ENCODE assay signal across 17 cellular contexts in genomic region chr9:70455993-70456704, GRCh38. TPM values are rescaled to one million over a fixed set of nuclear protein-coding genes. Genes with fewer than 3 reads are reported as not detected.
DNase-seq lines count a peak whose midpoint lies in the region; ATAC-seq, FAIRE-seq and TF ChIP-seq lines count a peak whose summit lies in the region.
"Had no signal": no experiment of that assay in that cellular context is flagged by ENCODE, and none has a peak within 500 bp of the region (broad histone marks: within the 10 kb centered on the region; RNA-seq: fewer than 3 reads in every experiment).

No MANE protein-coding gene starts in this region.

- H3K27me3 ChIP-seq in H1 (replicated peaks in 1 of 4; ENCODE audit: control insufficient read depth in 3 of 4, extremely low read depth in 1 of 4, insufficient read depth in 3 of 4, low read length in 3 of 4): no peaks in the 10 kb centered on the region
- no peaks in the 10 kb centered on the region for H3K27me3 ChIP-seq in prostate gland (replicated peaks; ENCODE audit: insufficient read depth)
- no peaks in the 10 kb centered on the region for H3K27me3 ChIP-seq in vagina
- no peaks in the 10 kb centered on the region for H3K27me3 ChIP-seq in effector memory CD4-positive, alpha-beta T cell (replicated peaks; ENCODE audit: control insufficient read depth, insufficient read depth, low read length, poor library complexity, severe bottlenecking)
- H3K27me3 ChIP-seq: BLaER1 had no signal

- 87 to 100% methylated on average over 2 to 7 of the region's 7 CpGs for WGBS in H1 (ENCODE audit: extremely low coverage in 1 of 2, insufficient coverage in 1 of 2, insufficient read length in 1 of 2, insufficient replicate concordance in 2 of 2, low coverage in 1 of 2, low lambda C conversion rate in 2 of 2, missing lambda C conversion rate in 1 of 2), 2 experiments
- WGBS in prostate gland: 38% methylated on average over 7 of the region's 7 CpGs

- CTCF ChIA-PET in H1 (lab: Charles Lee; ENCODE audit: partially characterized antibody): no interaction called here

- no peaks in the 10 kb centered on the region for H4K20me1 ChIP-seq in H1 (replicated peaks in 1 of 2; ENCODE audit: control insufficient read depth in 1 of 2, insufficient read depth in 2 of 2, low read length in 2 of 2)
- H4K20me1 ChIP-seq: BLaER1 had no signal

- H2AFZ ChIP-seq in H1 (ENCODE audit: low read length): peak overlapping the region; percentile 94; the same call in 1 of the 2 replicates

- FAIRE-seq in H1 (lab: Jason Lieb, UNC) (no peak), HTR-8/SVneo (lab: Jason Lieb, UNC) (no peak)
- FAIRE-seq: RCC 7860 had no signal

- H3K9ac ChIP-seq in H1 (replicated peaks in 1 of 4; ENCODE audit: extremely low read depth in 1 of 4, low read depth in 3 of 4, low read length in 3 of 4): no peak overlapping the region
- H3K9ac ChIP-seq: BLaER1 had no signal

- H3K4ac ChIP-seq in H1 (replicated peaks; ENCODE audit: insufficient read length, low read depth, low read length): no peak overlapping the region

- H4K8ac ChIP-seq in H1 (ENCODE audit: extremely low read depth, insufficient read depth, low read length): no peak overlapping the region

- no peak for TF ChIP-seq CTCF in H1 (IDR thresholded peaks at IDR 0.05; ENCODE audit: control extremely low read depth in 1 of 3, insufficient read depth in 1 of 3, low read depth in 1 of 3, low read length in 3 of 3)
- TF ChIP-seq CTCF in prostate gland (IDR thresholded peaks at IDR 0.05): no peak
- TF ChIP-seq CTCF in vagina (IDR thresholded peaks at IDR 0.05): no peak

- H3K79me1 ChIP-seq in H1 (ENCODE audit: low read depth, low read length): no peaks in the 10 kb centered on the region

- no peak overlapping the region for H2BK20ac ChIP-seq in H1 (ENCODE audit: low read length)

- H2BK5ac ChIP-seq in H1 (ENCODE audit: low read depth, low read length): no peak overlapping the region

- no peak overlapping the region for H3K18ac ChIP-seq in H1 (ENCODE audit: extremely low read depth, low read length)

- ATAC-seq in Right ventricle myocardium inferior (peak; percentile 57), left cardiac atrium (no peak), GM19023 (IDR thresholded peaks at IDR 0.05; ENCODE audit: unreplicated experiment) (no peak)

- no peak overlapping the region for H2BK12ac ChIP-seq in H1 (ENCODE audit: low read depth, low read length)

- no peak overlapping the region for H3K14ac ChIP-seq in H1 (ENCODE audit: insufficient read length)

- TF ChIP-seq RAD21 in H1 (IDR thresholded peaks at IDR 0.05 in 1 of 2, conservative IDR thresholded peaks at IDR 0.05 in 1 of 2; ENCODE audit: low read depth in 2 of 2, low read length in 2 of 2): no peak

- H2BK15ac ChIP-seq in H1 (ENCODE audit: low read length): no peak overlapping the region

- H3K27ac ChIP-seq in H1 (ENCODE audit: low read depth, low read length) (no peak overlapping the region), prostate gland (peak overlapping the region; percentile 39 to 54), vagina (peak overlapping the region; percentile 54)
- H3K27ac ChIP-seq in effector memory CD4-positive, alpha-beta T cell (ENCODE audit: insufficient read depth, low read length, poor library complexity, severe bottlenecking): no peak overlapping the region
- H3K27ac ChIP-seq: 22Rv1, BLaER1 had no signal

- H3K56ac ChIP-seq in H1 (replicated peaks; ENCODE audit: insufficient read length, low read depth, low read length): no peak overlapping the region

- H3K36me3 ChIP-seq in H1 (ENCODE audit: control insufficient read depth in 2 of 4, insufficient read depth in 4 of 4, low read length in 3 of 4) (no peaks in the 10 kb centered on the region), prostate gland (no peaks in the 10 kb centered on the region), vagina (no peaks in the 10 kb centered on the region)
- H3K36me3 ChIP-seq in effector memory CD4-positive, alpha-beta T cell (ENCODE audit: control insufficient read depth, insufficient read depth, low read length): no peaks in the 10 kb centered on the region
- H3K36me3 ChIP-seq: BLaER1 had no signal

- no peak overlapping the region for H3K4me2 ChIP-seq in H1 (ENCODE audit: insufficient read depth in 1 of 2, low read depth in 2 of 2, low read length in 2 of 2)
- H3K4me2 ChIP-seq: BLaER1 had no signal

- no peaks in the 10 kb centered on the region for H3K23me2 ChIP-seq in H1 (ENCODE audit: low read depth, low read length)

- TF ChIP-seq POLR2A in H1 (IDR thresholded peaks at IDR 0.05; ENCODE audit: control extremely low read depth in 1 of 2, low read depth in 2 of 2, low read length in 2 of 2) (no peak), prostate gland (IDR thresholded peaks at IDR 0.05) (no peak), vagina (IDR thresholded peaks at IDR 0.05) (no peak)

- H3K4me1 ChIP-seq in H1 (replicated peaks in 1 of 4; ENCODE audit: control insufficient read depth in 3 of 4, insufficient read depth in 4 of 4, low read length in 3 of 4) (no peaks in the 10 kb centered on the region), prostate gland (replicated peaks) (no peaks in the 10 kb centered on the region), vagina (peaks cover 21% of the 10 kb centered on the region)
- H3K4me1 ChIP-seq in effector memory CD4-positive, alpha-beta T cell (ENCODE audit: control insufficient read depth, insufficient read depth, low read length, poor library complexity, severe bottlenecking): no peaks in the 10 kb centered on the region

- no peak overlapping the region for H2AK5ac ChIP-seq in H1 (ENCODE audit: low read depth, low read length)

- DNase-seq in Right ventricle myocardium inferior (ENCODE audit: missing footprints): no peak
- no peak for DNase-seq in left cardiac atrium
- no peak for DNase-seq in H1 (ENCODE audit: low read depth in 1 of 2, low spot score in 2 of 2)
- no peak for DNase-seq in prostate gland (ENCODE audit: low spot score)
- no peak for DNase-seq in vagina (ENCODE audit: extremely low spot score in 2 of 2)
- no peak for DNase-seq in HTR-8/SVneo (ENCODE audit: insufficient read length, low spot score)
- DNase-seq in effector memory CD4-positive, alpha-beta T cell: no peak
- DNase-seq: GOT3, Kasumi-1, NCI-H1417 treated with DMSO at 0.1 percent for 48 hours, NCI-H2029, NCI-H510A, SIG-M5 had no signal

- H3K23ac ChIP-seq in H1 (ENCODE audit: insufficient read length): no peak overlapping the region

- H3K4me3 ChIP-seq in H1 (ENCODE audit: extremely low read depth in 1 of 4, insufficient read depth in 2 of 4, low read depth in 3 of 4, low read length in 4 of 4) (no peak overlapping the region), prostate gland (no peak overlapping the region), vagina (no peak overlapping the region)
- no peak overlapping the region for H3K4me3 ChIP-seq in effector memory CD4-positive, alpha-beta T cell (ENCODE audit: insufficient read depth, low read depth, low read length, poor library complexity, severe bottlenecking)
- H3K4me3 ChIP-seq: BLaER1 had no signal

- H3K9me3 ChIP-seq in H1 (ENCODE audit: insufficient read depth in 2 of 2, low read depth in 1 of 2, low read length in 1 of 2): no peaks in the 10 kb centered on the region
- no peaks in the 10 kb centered on the region for H3K9me3 ChIP-seq in prostate gland
- no peaks in the 10 kb centered on the region for H3K9me3 ChIP-seq in vagina
- H3K9me3 ChIP-seq in effector memory CD4-positive, alpha-beta T cell (ENCODE audit: control insufficient read depth, low read length): no peaks in the 10 kb centered on the region
- H3K9me3 ChIP-seq: BLaER1 had no signal

- no peak overlapping the region for H4K91ac ChIP-seq in H1 (replicated peaks; ENCODE audit: insufficient read length, low read length)

- H2BK120ac ChIP-seq in H1 (replicated peaks; ENCODE audit: low read depth, low read length): no peak overlapping the region

- no peak for TF ChIP-seq EP300 in H1 (IDR thresholded peaks at IDR 0.05; ENCODE audit: borderline replicate concordance in 1 of 2, low read depth in 2 of 2, low read length in 2 of 2)

- no peak overlapping the region for H4K5ac ChIP-seq in H1 (ENCODE audit: insufficient read length, low read depth, low read length)

- POLR2A ChIA-PET in H1 (lab: Charles Lee; ENCODE audit: partially characterized antibody): no interaction called here

- intact Hi-C loops in Right ventricle myocardium inferior (cut with DNase I) (no loop called here), left cardiac atrium (cut with DNase I) (no loop called here), prostate gland (cut with DNase I) (no loop called here), vagina (cut with DNase I) (no loop called here)

- H3K79me2 ChIP-seq in H1 (ENCODE audit: control insufficient read depth in 1 of 2, insufficient read depth in 2 of 2, low read length in 2 of 2): no peaks in the 10 kb centered on the region

TF ChIP-seq in H1, 55 proteins besides CTCF, POLR2A, EP300 and RAD21 (continues in another document):
- TF ChIP-seq SP2 (IDR thresholded peaks at IDR 0.05; ENCODE audit: low read length) (no peak), CHD2 (IDR thresholded peaks at IDR 0.05; ENCODE audit: low read length) (no peak), KDM5A (IDR thresholded peaks at IDR 0.05; ENCODE audit: low read length) (no peak), CBX5 (IDR thresholded peaks at IDR 0.05; ENCODE audit: low read depth, low read length) (no peak), CREB1 (IDR thresholded peaks at IDR 0.05) (no peak), FOSL1 (IDR thresholded peaks at IDR 0.05; ENCODE audit: insufficient read depth, low read depth, low read length) (no peak), SP4 (IDR thresholded peaks at IDR 0.05; ENCODE audit: low read length) (no peak), YY1 (IDR thresholded peaks at IDR 0.05; ENCODE audit: low read depth, low read length) (no peak), TBP (IDR thresholded peaks at IDR 0.05; ENCODE audit: low read depth, low read length) (no peak), SP1 (IDR thresholded peaks at IDR 0.05; ENCODE audit: low read depth, low read length) (no peak), SRF (IDR thresholded peaks at IDR 0.05; ENCODE audit: low read depth, low read length) (no peak)

RNA-seq across cellular contexts. Expression of gene KLF9, which starts 41.7 kb away (rescaled TPM):
- 52.6 TPM for total RNA-seq in Right ventricle myocardium inferior
- total RNA-seq in left cardiac atrium: 10 to 100 TPM; 56.2 to 78.9 TPM
- total RNA-seq in H1 (2021; fragmentation: NEBNext Ultra II Directional; extraction: Animal tissue kit (Norgen Biotek cat#: 25700)): 0.82 and 0.98 TPM in 2 replicates
- 0.47 TPM in 2 replicates for polyA plus RNA-seq in H1 (2011; rRNA removed)
- polyA plus RNA-seq in H1 (2011; cell fraction: cytosol; rRNA removed): 0.71 TPM
- polyA plus RNA-seq in H1 (2011; cell fraction: nucleus; rRNA removed): 0.47 TPM
- 0.39 to 0.98 TPM (median 0.61 TPM) in 4 replicates for polyA plus RNA-seq in H1 (2012, experiment 1 of 2)
- 0.03 TPM for polyA plus RNA-seq in H1 (2012, experiment 2 of 2)
- 0.49 TPM for polyA plus RNA-seq in H1 (2013, experiment 1 of 2)
- 0.55 TPM for polyA plus RNA-seq in H1 (2013, experiment 2 of 2)
- 0.66 and 0.76 TPM in 2 replicates for polyA minus RNA-seq in H1 (2011; rRNA and poly(A)+ RNA removed)
- polyA minus RNA-seq in H1 (2011; cell fraction: cytosol; rRNA and poly(A)+ RNA removed): 0.95 TPM
- polyA minus RNA-seq in H1 (2011; cell fraction: nucleus; rRNA and poly(A)+ RNA removed): 1.2 TPM
- total RNA-seq in prostate gland: 100 to 1,000 TPM in 1 of 2 donors, 10 to 100 TPM in 1; 82.9 to 129 TPM
- 98.5 TPM for total RNA-seq in vagina

Comparison
In these comparisons a context has a peak if more than half of its experiments do, and no peak if none do; other contexts are left out.
1. H3K27ac ChIP-seq: peak in prostate gland (2 of 2) and vagina (single experiment); none in H1 (single experiment) and effector memory CD4-positive, alpha-beta T cell (single experiment).
2. RNA of gene KLF9, which starts 41.7 kb away (total RNA-seq): 82.9 to 129 TPM in prostate gland, 98.5 TPM in vagina (single experiment), 56.2 to 78.9 TPM in left cardiac atrium and 52.6 TPM in Right ventricle myocardium inferior (single experiment); 0.82 to 0.98 TPM in H1; every median in the first group is over 10 times any median in the second.